16 cellular contexts compared by ENCODE assay signal in the genomic region with DNA sequence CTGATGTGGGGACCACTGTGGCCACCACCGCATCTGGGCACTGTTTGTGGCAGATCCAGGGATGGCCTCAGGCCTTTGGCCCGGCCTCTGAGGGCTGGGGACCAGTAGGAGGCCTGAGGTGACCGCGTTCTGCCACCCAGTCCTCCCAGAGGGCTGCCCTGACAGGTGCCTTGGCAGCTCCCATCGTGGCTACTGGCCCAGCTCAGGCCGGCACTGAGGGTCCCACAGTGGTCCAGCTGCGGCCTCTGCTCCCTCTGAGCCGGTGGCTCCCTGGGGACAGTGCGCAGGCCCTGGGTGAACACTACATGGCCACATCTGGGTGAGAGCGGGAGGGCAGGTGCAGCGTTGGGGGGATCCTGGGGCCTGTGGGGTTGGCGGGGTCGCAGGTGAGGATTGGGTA.
DNase-seq lines count a peak whose midpoint lies in the region; ATAC-seq and TF ChIP-seq lines count a peak whose summit lies in the region.
"Had no signal": no experiment of that assay in that cellular context is flagged by ENCODE, and none has a peak within 500 bp of the region (broad histone marks: within the 10 kb centered on the region; RNA-seq: fewer than 3 reads in every experiment).

No MANE protein-coding gene starts in this region.

- intact Hi-C loops in Right ventricle myocardium inferior (cut with DNase I): loop anchor here (1.0 to 2.0 kb wide), 3 partner anchors 60 to 220 kb away; no protein-coding TSS in a partner anchor
- intact Hi-C loops in vagina (cut with DNase I): loop anchor here (5.0 kb wide), 1 partner anchor 154 kb away; no protein-coding TSS in a partner anchor

- H3K4me1 ChIP-seq in right atrium auricular region: peaks cover 0 to 54% of the 10 kb centered on the region in 2 donors
- peaks cover 66% of the 10 kb centered on the region for H3K4me1 ChIP-seq in vagina

- no peaks in the 10 kb centered on the region for H3K27me3 ChIP-seq in right atrium auricular region
- H3K27me3 ChIP-seq in WERI-Rb-1 (ENCODE audit: insufficient read depth, low read depth, severe bottlenecking): no peaks in the 10 kb centered on the region
- no peaks in the 10 kb centered on the region for H3K27me3 ChIP-seq in vagina
- H3K27me3 ChIP-seq: heart left ventricle had no signal

- H3K9me3 Mint-ChIP-seq in memory B cell: no peaks in the 10 kb centered on the region
- H3K9me3 Mint-ChIP-seq: activated CD4-positive, alpha-beta memory T cell treated with anti-CD3 and anti-CD28 coated beads, Interleukin-2, amount 10 ng/mL, durations not matched to agents 7 days and 5 days; immature natural killer cell; natural killer cell treated with Interleukin-12 subunit alpha and Interleukin-12 subunit beta and Interleukin-15 and Interleukin-18, amount 100 ng/mL, for 72 hours had no signal

- peaks cover 15% of the 10 kb centered on the region for H3K36me3 Mint-ChIP-seq in memory B cell
- H3K36me3 Mint-ChIP-seq: natural killer cell treated with Interleukin-12 subunit alpha and Interleukin-12 subunit beta and Interleukin-15 and Interleukin-18, amount 100 ng/mL, for 72 hours had no signal

- no peaks in the 10 kb centered on the region for H3K9me3 ChIP-seq in right atrium auricular region
- no peaks in the 10 kb centered on the region for H3K9me3 ChIP-seq in WERI-Rb-1 (ENCODE audit: severe bottlenecking)
- no peaks in the 10 kb centered on the region for H3K9me3 ChIP-seq in vagina
- H3K9me3 ChIP-seq: heart left ventricle, prostate gland, thoracic aorta had no signal

- H3K4me3 Mint-ChIP-seq in memory B cell: no peak overlapping the region
- H3K4me3 Mint-ChIP-seq: activated CD4-positive, alpha-beta memory T cell treated with anti-CD3 and anti-CD28 coated beads, Interleukin-2, amount 10 ng/mL, durations not matched to agents 7 days and 5 days; immature natural killer cell; natural killer cell treated with Interleukin-12 subunit alpha and Interleukin-12 subunit beta and Interleukin-15 and Interleukin-18, amount 100 ng/mL, for 72 hours had no signal

- peaks cover 15% of the 10 kb centered on the region for H3K4me1 Mint-ChIP-seq in memory B cell
- H3K4me1 Mint-ChIP-seq: activated CD4-positive, alpha-beta memory T cell treated with anti-CD3 and anti-CD28 coated beads, Interleukin-2, amount 10 ng/mL, durations not matched to agents 7 days and 5 days had no signal

- no peaks in the 10 kb centered on the region for H3K27me3 Mint-ChIP-seq in memory B cell
- H3K27me3 Mint-ChIP-seq: activated CD4-positive, alpha-beta memory T cell treated with anti-CD3 and anti-CD28 coated beads, Interleukin-2, amount 10 ng/mL, durations not matched to agents 7 days and 5 days; natural killer cell treated with Interleukin-12 subunit alpha and Interleukin-12 subunit beta and Interleukin-15 and Interleukin-18, amount 100 ng/mL, for 72 hours had no signal

- no peak overlapping the region for H3K4me3 ChIP-seq in right atrium auricular region
- no peak overlapping the region for H3K4me3 ChIP-seq in WERI-Rb-1 (ENCODE audit: low read depth, low read length)
- no peak overlapping the region for H3K4me3 ChIP-seq in vagina
- H3K4me3 ChIP-seq: heart left ventricle, PC-9, prostate gland, thoracic aorta had no signal

- DNase-seq in Right ventricle myocardium inferior (ENCODE audit: missing footprints): no peak
- no peak for DNase-seq in right atrium auricular region (ENCODE audit: low spot score)
- DNase-seq in WERI-Rb-1: no peak
- DNase-seq in memory B cell (ENCODE audit: low spot score in 2 of 2): no peak
- no peak for DNase-seq in vagina (ENCODE audit: extremely low spot score in 2 of 2)
- DNase-seq in NCI-H146 (lab: John Stamatoyannopoulos, UW): no peak
- DNase-seq in NCI-H2196 (lab: John Stamatoyannopoulos, UW; ENCODE audit: unreplicated experiment): no peak
- DNase-seq: DMS153 had no signal

- peak overlapping the region; percentile 58 for H3K27ac Mint-ChIP-seq in memory B cell
- H3K27ac Mint-ChIP-seq: activated CD4-positive, alpha-beta memory T cell treated with anti-CD3 and anti-CD28 coated beads, Interleukin-2, amount 10 ng/mL, durations not matched to agents 7 days and 5 days; natural killer cell treated with Interleukin-12 subunit alpha and Interleukin-12 subunit beta and Interleukin-15 and Interleukin-18, amount 100 ng/mL, for 72 hours had no signal

- ATAC-seq in Right ventricle myocardium inferior (peak; percentile 4), memory B cell (ENCODE audit: low read depth) (no peak), GM18505 (IDR thresholded peaks at IDR 0.05; ENCODE audit: unreplicated experiment) (no peak)

- TF ChIP-seq POLR2A in vagina (IDR thresholded peaks at IDR 0.05) (no peak), GM18505 (IDR thresholded peaks at IDR 0.05; ENCODE audit: borderline replicate concordance, extremely low read depth, insufficient read depth, insufficient read length) (no peak)

- TF ChIP-seq CTCF in right atrium auricular region (IDR thresholded peaks at IDR 0.05) (no peak), WERI-Rb-1 (IDR thresholded peaks at IDR 0.05; ENCODE audit: low read depth, low read length) (no peak), vagina (IDR thresholded peaks at IDR 0.05) (no peak)

- H3K27ac ChIP-seq in right atrium auricular region: peak overlapping the region in 1 of 2 donors; percentile 41
- H3K27ac ChIP-seq in WERI-Rb-1: peak overlapping the region; percentile 53
- peak overlapping the region; percentile 75 for H3K27ac ChIP-seq in vagina
- H3K27ac ChIP-seq: PC-9, thoracic aorta had no signal

- H3K36me3 ChIP-seq in right atrium auricular region (peaks cover 22% of the 10 kb centered on the region), WERI-Rb-1 (peaks cover 30% of the 10 kb centered on the region), vagina (peaks cover 0 to 14% of the 10 kb centered on the region in 2 donors)
- H3K36me3 ChIP-seq: prostate gland had no signal
